ENCODE assay signal across 8 cellular contexts in the genomic region with DNA sequence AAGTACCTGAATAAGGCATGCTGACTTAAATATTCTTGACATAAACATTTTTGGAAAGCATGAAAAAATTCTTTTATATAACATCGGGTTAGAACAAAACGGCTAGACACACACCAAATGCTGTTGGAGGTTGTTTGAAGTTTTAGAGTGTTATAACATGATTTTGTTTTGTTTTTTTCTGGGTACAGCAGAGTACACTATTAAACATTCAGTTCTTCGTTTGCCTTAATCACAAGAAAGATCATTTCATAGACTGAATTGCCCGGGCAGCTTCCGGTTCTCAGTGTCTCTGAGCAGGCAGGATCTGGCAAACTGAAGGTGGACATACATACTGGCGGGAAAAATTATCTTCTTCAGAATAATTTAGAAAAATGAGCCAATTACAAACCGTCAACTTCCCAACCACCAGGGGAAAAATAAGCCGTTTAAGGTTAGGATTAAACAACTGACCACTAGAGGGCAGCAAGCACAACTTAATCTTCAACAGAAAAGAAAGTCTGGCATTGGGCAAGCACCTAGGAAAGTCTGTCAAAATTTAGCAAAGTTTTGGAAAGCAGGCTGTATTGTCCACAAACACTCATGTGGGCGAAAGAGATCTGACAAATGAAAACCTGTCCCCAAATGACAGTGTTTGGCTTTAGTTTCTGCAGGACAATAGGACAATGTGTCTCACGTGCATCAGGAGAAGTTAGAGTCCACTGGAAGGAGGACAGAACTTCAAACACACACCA. TPM values are rescaled to one million over a fixed set of nuclear protein-coding genes. Genes with fewer than 3 reads are reported as not detected.
DNase-seq lines count a peak whose midpoint lies in the region; ATAC-seq and TF ChIP-seq lines count a peak whose summit lies in the region.

No MANE protein-coding gene starts in this region.

- no peak overlapping the region for H4K8ac ChIP-seq in mesenchymal stem cell (ENCODE audit: low read length)

- H3K14ac ChIP-seq in mesenchymal stem cell (ENCODE audit: low read length in 2 of 2) = no peak overlapping the region

- peaks cover 54 to 88% of the 10 kb centered on the region in 2 experiments for H3K36me3 ChIP-seq in mesenchymal stem cell (ENCODE audit: control insufficient read depth in 1 of 2, insufficient read depth in 2 of 2, low read depth in 1 of 2, low read length in 2 of 2)
- peaks cover 55 to 76% (median 66%) of the 10 kb centered on the region in 4 donors for H3K36me3 ChIP-seq in stomach

- no peaks in the 10 kb centered on the region for H3K27me3 Mint-ChIP-seq in WTC11 (ENCODE audit: low read depth)

- no peak overlapping the region; the same call in none of the 2 replicates for H3K4me3 Mint-ChIP-seq in WTC11

- H2BK5ac ChIP-seq in mesenchymal stem cell (ENCODE audit: low read depth, low read length, poor library complexity, severe bottlenecking) = no peak overlapping the region

- peak; percentile 68 for DNase-seq in activated effector memory CD4-positive, alpha-beta T cell treated with anti-CD3 and anti-CD28 coated beads, Interleukin-2, amount 50 U/mL, for 16 hours
- DNase-seq in activated effector memory CD4-positive, alpha-beta T cell treated with Interleukin-2 at 50 U/mL for 16 hours = no peak
- DNase-seq in NCI-H446 treated with DMSO at 0.1 percent for 48 hours (lab: John Stamatoyannopoulos, UW) = peak; percentile 68
- no peak for DNase-seq in WTC11 (ENCODE audit: low spot score)
- peak; percentile 35 for DNase-seq in effector CD8-positive, alpha-beta T cell (lab: John Stamatoyannopoulos, UW)
- DNase-seq in mesenchymal stem cell = peak; percentile 89
- DNase-seq in stomach = peak; percentile 47

- H2AK5ac ChIP-seq in mesenchymal stem cell (ENCODE audit: low read length, severe bottlenecking) = no peak overlapping the region

- H3K9me3 ChIP-seq in mesenchymal stem cell (ENCODE audit: control insufficient read depth, low read length) (no peaks in the 10 kb centered on the region), stomach (no peaks in the 10 kb centered on the region)

- peak overlapping the region; percentile 81 for H3K9ac ChIP-seq in mesenchymal stem cell (ENCODE audit: low read length)

- no peak for TF ChIP-seq EP300 in stomach (IDR thresholded peaks at IDR 0.05)

- H3K4me1 ChIP-seq in mesenchymal stem cell (ENCODE audit: control insufficient read depth, insufficient read depth, low read depth, low read length) = peaks cover 2% of the 10 kb centered on the region
- peaks cover 36 to 87% (median 61%) of the 10 kb centered on the region in 4 donors for H3K4me1 ChIP-seq in stomach

- no peaks in the 10 kb centered on the region for H3K27me3 ChIP-seq in mesenchymal stem cell (ENCODE audit: control insufficient read depth in 1 of 2, insufficient read depth in 1 of 2, low read length in 2 of 2)
- H3K27me3 ChIP-seq in stomach = no peaks in the 10 kb centered on the region

- no peak overlapping the region for H2BK120ac ChIP-seq in mesenchymal stem cell (ENCODE audit: low read depth, low read length)

- H3K4me2 ChIP-seq in mesenchymal stem cell (ENCODE audit: low read length, poor library complexity, severe bottlenecking) = no peak overlapping the region

- H2BK12ac ChIP-seq in mesenchymal stem cell (ENCODE audit: low read length in 2 of 2) = no peak overlapping the region

- H2BK15ac ChIP-seq in mesenchymal stem cell (ENCODE audit: low read depth, poor library complexity, severe bottlenecking) = no peak overlapping the region

- H2AFZ ChIP-seq in mesenchymal stem cell (ENCODE audit: low read depth, low read length) = no peak overlapping the region

- H3K27ac ChIP-seq in mesenchymal stem cell (ENCODE audit: low read length, poor library complexity, severe bottlenecking) (no peak overlapping the region), stomach (peak overlapping the region; percentile 43 to 100 (median 80))

- TF ChIP-seq POLR2A in stomach (IDR thresholded peaks at IDR 0.05) = no peak

- ATAC-seq in HG03342 (IDR thresholded peaks at IDR 0.05; ENCODE audit: unreplicated experiment) (peak; percentile 49), WTC11 (peak; percentile 59)

- peaks cover 78% of the 10 kb centered on the region for H3K36me3 Mint-ChIP-seq in WTC11

- intact Hi-C loops in stomach (cut with DNase I; ENCODE audit: low total_unique reads) = loop anchor here (10.0 kb wide), 2 partner anchors 336 to 366 kb away; no protein-coding TSS in a partner anchor

- 28% methylated on average over 5 of the region's 10 CpGs for WGBS in mesenchymal stem cell
- whole genome bisulfite sequencing in stomach, 5 donors = 6 to 9% (median 8%) methylated on average over 10 of the region's 10 CpGs

- H3K79me1 ChIP-seq in mesenchymal stem cell (replicated peaks; ENCODE audit: low read length, poor library complexity, severe bottlenecking) = peaks cover 18% of the 10 kb centered on the region

- peak overlapping the region in 1 of 2 experiments; percentile 63 for H3K4me3 ChIP-seq in mesenchymal stem cell (ENCODE audit: insufficient read depth in 1 of 2, low read depth in 1 of 2, low read length in 2 of 2)
- peak overlapping the region in 2 of 4 donors; percentile 22 to 34 for H3K4me3 ChIP-seq in stomach

- peaks cover 53% of the 10 kb centered on the region for H3K4me1 Mint-ChIP-seq in WTC11

- TF ChIP-seq CTCF in WTC11 (IDR thresholded peaks at IDR 0.05) = peak; percentile 81
- peak in 5 of 7 experiments; percentile 56 to 95 (median 92) for TF ChIP-seq CTCF in stomach (IDR thresholded peaks at IDR 0.05)

- no peak overlapping the region for H3K23ac ChIP-seq in mesenchymal stem cell (ENCODE audit: low read length in 2 of 2)

- POLR2A ChIA-PET in WTC11 (lab: Charles Lee) = no interaction called here

- H3K18ac ChIP-seq in mesenchymal stem cell (ENCODE audit: low read depth in 1 of 2, low read length in 2 of 2) = no peak overlapping the region

- no peak overlapping the region for H4K91ac ChIP-seq in mesenchymal stem cell (ENCODE audit: low read length)

- no peaks in the 10 kb centered on the region for H3K9me3 Mint-ChIP-seq in WTC11

- CTCF ChIA-PET in WTC11 (lab: Charles Lee) = interaction anchor here (0.6 to 2.3 kb wide), 2 partner anchors 361 to 480 kb away, joined by 3 to 11 read pairs; no protein-coding TSS in a partner anchor

- no peak overlapping the region for H3K4ac ChIP-seq in mesenchymal stem cell (ENCODE audit: low read depth in 1 of 2, low read length in 2 of 2)

- H3K27ac Mint-ChIP-seq in WTC11 = 0 out of 2 replicates have a peak overlapping the region, but pooled peaks have one; percentile 57

TF ChIP-seq in WTC11, 78 proteins besides CTCF, POLR2A, EP300 and RAD21 (continues in another document):
- TF ChIP-seq, protein P1, sequence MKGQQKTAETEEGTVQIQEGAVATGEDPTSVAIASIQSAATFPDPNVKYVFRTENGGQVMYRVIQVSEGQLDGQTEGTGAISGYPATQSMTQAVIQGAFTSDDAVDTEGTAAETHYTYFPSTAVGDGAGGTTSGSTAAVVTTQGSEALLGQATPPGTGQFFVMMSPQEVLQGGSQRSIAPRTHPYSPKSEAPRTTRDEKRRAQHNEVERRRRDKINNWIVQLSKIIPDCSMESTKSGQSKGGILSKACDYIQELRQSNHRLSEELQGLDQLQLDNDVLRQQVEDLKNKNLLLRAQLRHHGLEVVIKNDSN (CRISPR knock-in tag; IDR thresholded peaks at IDR 0.05) = no peak
- no peak for TF ChIP-seq CREM (CRISPR knock-in tag; IDR thresholded peaks at IDR 0.05)
- no peak for TF ChIP-seq PRRX2 (CRISPR knock-in tag; IDR thresholded peaks at IDR 0.05)
- TF ChIP-seq, protein P2, sequence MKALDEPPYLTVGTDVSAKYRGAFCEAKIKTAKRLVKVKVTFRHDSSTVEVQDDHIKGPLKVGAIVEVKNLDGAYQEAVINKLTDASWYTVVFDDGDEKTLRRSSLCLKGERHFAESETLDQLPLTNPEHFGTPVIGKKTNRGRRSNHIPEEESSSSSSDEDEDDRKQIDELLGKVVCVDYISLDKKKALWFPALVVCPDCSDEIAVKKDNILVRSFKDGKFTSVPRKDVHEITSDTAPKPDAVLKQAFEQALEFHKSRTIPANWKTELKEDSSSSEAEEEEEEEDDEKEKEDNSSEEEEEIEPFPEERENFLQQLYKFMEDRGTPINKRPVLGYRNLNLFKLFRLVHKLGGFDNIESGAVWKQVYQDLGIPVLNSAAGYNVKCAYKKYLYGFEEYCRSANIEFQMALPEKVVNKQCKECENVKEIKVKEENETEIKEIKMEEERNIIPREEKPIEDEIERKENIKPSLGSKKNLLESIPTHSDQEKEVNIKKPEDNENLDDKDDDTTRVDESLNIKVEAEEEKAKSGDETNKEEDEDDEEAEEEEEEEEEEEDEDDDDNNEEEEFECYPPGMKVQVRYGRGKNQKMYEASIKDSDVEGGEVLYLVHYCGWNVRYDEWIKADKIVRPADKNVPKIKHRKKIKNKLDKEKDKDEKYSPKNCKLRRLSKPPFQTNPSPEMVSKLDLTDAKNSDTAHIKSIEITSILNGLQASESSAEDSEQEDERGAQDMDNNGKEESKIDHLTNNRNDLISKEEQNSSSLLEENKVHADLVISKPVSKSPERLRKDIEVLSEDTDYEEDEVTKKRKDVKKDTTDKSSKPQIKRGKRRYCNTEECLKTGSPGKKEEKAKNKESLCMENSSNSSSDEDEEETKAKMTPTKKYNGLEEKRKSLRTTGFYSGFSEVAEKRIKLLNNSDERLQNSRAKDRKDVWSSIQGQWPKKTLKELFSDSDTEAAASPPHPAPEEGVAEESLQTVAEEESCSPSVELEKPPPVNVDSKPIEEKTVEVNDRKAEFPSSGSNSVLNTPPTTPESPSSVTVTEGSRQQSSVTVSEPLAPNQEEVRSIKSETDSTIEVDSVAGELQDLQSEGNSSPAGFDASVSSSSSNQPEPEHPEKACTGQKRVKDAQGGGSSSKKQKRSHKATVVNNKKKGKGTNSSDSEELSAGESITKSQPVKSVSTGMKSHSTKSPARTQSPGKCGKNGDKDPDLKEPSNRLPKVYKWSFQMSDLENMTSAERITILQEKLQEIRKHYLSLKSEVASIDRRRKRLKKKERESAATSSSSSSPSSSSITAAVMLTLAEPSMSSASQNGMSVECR (CRISPR knock-in tag; IDR thresholded peaks at IDR 0.05; ENCODE audit: borderline replicate concordance) = no peak
- no peak for TF ChIP-seq GABPB1 (CRISPR knock-in tag; IDR thresholded peaks at IDR 0.05)
- no peak for TF ChIP-seq ZNF219 (CRISPR knock-in tag; IDR thresholded peaks at IDR 0.05; ENCODE audit: borderline replicate concordance)
- no peak for TF ChIP-seq SP1 (CRISPR knock-in tag; conservative IDR thresholded peaks at IDR 0.05)
- no peak for TF ChIP-seq TCF7 (CRISPR knock-in tag; IDR thresholded peaks at IDR 0.05; ENCODE audit: low read depth)
- TF ChIP-seq CREB1 (CRISPR knock-in tag; IDR thresholded peaks at IDR 0.05) = no peak
- no peak for TF ChIP-seq KAT7 (CRISPR knock-in tag; IDR thresholded peaks at IDR 0.05; ENCODE audit: borderline replicate concordance)

RNA-seq across cellular contexts. Expression of a gene that starts 15.0 kb away (rescaled TPM):
- 75.6 to 84.0 TPM (median 77.7 TPM) in 3 replicates for total RNA-seq in WTC11 (2021)
- polyA plus RNA-seq in mesenchymal stem cell (2013, experiment 1 of 2) = 15.7 TPM
- 16.6 TPM for polyA plus RNA-seq in mesenchymal stem cell (2013, experiment 2 of 2)
- 10 to 100 TPM; 24.3 to 40.2 (median 31.7) TPM for total RNA-seq in stomach
- polyA plus RNA-seq in stomach = 1 to 10 TPM; 6.3 to 9.6 (median 7.1) TPM

Comparison
In these comparisons a context has a peak if more than half of its experiments do, and no peak if none do; other contexts are left out.
1. DNase-seq: peak in activated effector memory CD4-positive, alpha-beta T cell treated with anti-CD3 and anti-CD28 coated beads, Interleukin-2, amount 50 U/mL, for 16 hours (single experiment), NCI-H446 treated with DMSO at 0.1 percent for 48 hours (single experiment), effector CD8-positive, alpha-beta T cell (single experiment), mesenchymal stem cell (single experiment) and stomach (single experiment); none in activated effector memory CD4-positive, alpha-beta T cell treated with Interleukin-2 at 50 U/mL for 16 hours (single experiment) and WTC11 (single experiment).